Comparison of ENCODE assay signal across 15 cellular contexts in genomic region chr1:64881281-64881680, GRCh38.
DNase-seq lines count a peak whose midpoint lies in the region; ATAC-seq and TF ChIP-seq lines count a peak whose summit lies in the region.
"Had no signal": no experiment of that assay in that cellular context is flagged by ENCODE, and none has a peak within 500 bp of the region (broad histone marks: within the 10 kb centered on the region; RNA-seq: fewer than 3 reads in every experiment).

No MANE protein-coding gene starts in this region.

- H3K9me3 Mint-ChIP-seq in CD4-positive, alpha-beta T cell, result no peaks in the 10 kb centered on the region
- H3K9me3 Mint-ChIP-seq in activated T-helper 17 cell treated with anti-CD3 and anti-CD28 coated beads, Interleukin-2, amount 50 U/mL, for 72 hours, result no peaks in the 10 kb centered on the region

- no peak overlapping the region for H3K23ac ChIP-seq in mesenchymal stem cell (ENCODE audit: low read length in 2 of 2)

- intact Hi-C loops in CD4-positive, alpha-beta T cell (cut with DNase I, micrococcal nuclease), result no loop called here
- intact Hi-C loops in transverse colon (cut with DNase I; ENCODE audit: low total_unique reads), result no loop called here

- peak overlapping the region; percentile 49 for H3K9ac ChIP-seq in mesenchymal stem cell (ENCODE audit: low read length)

- H3K27me3 ChIP-seq in CD4-positive, alpha-beta T cell (ENCODE audit: control insufficient read depth, insufficient read depth, low read length), result no peaks in the 10 kb centered on the region
- no peaks in the 10 kb centered on the region for H3K27me3 ChIP-seq in mesenchymal stem cell (ENCODE audit: control insufficient read depth in 1 of 2, insufficient read depth in 1 of 2, low read length in 2 of 2)
- no peaks in the 10 kb centered on the region for H3K27me3 ChIP-seq in MG63
- H3K27me3 ChIP-seq in transverse colon, result no peaks in the 10 kb centered on the region
- H3K27me3 ChIP-seq: body of pancreas, stomach had no signal

- CTCF ChIA-PET in CD4-positive, alpha-beta T cell (lab: Charles Lee), result interaction anchor here (1.1 to 1.2 kb wide), 2 partner anchors 11 to 23 kb away, joined by 3 to 4 read pairs; no protein-coding TSS in a partner anchor

- H3K14ac ChIP-seq in mesenchymal stem cell (ENCODE audit: low read length in 2 of 2), result no peak overlapping the region

- TF ChIP-seq POLR2A in transverse colon (IDR thresholded peaks at IDR 0.05), result no peak

- H3K4me3 Mint-ChIP-seq in CD4-positive, alpha-beta T cell, result peak overlapping the region; percentile 5
- no peak overlapping the region for H3K4me3 Mint-ChIP-seq in activated T-helper 17 cell treated with anti-CD3 and anti-CD28 coated beads, Interleukin-2, amount 50 U/mL, for 72 hours

- H2BK120ac ChIP-seq in mesenchymal stem cell (ENCODE audit: low read depth, low read length), result no peak overlapping the region

- H3K79me1 ChIP-seq in mesenchymal stem cell (replicated peaks; ENCODE audit: low read length, poor library complexity, severe bottlenecking), result peaks cover 21% of the 10 kb centered on the region

- TF ChIP-seq EP300 in transverse colon (IDR thresholded peaks at IDR 0.05; ENCODE audit: low read depth), result no peak

- H2BK5ac ChIP-seq in mesenchymal stem cell (ENCODE audit: low read depth, low read length, poor library complexity, severe bottlenecking), result no peak overlapping the region

- peaks cover 82% of the 10 kb centered on the region for H3K4me1 Mint-ChIP-seq in CD4-positive, alpha-beta T cell (ENCODE audit: low read depth)
- peaks cover 46% of the 10 kb centered on the region for H3K4me1 Mint-ChIP-seq in activated T-helper 17 cell treated with anti-CD3 and anti-CD28 coated beads, Interleukin-2, amount 50 U/mL, for 72 hours

- no peak overlapping the region for H3K18ac ChIP-seq in mesenchymal stem cell (ENCODE audit: low read depth in 1 of 2, low read length in 2 of 2)

- H3K4me3 ChIP-seq in mesenchymal stem cell (ENCODE audit: insufficient read depth in 1 of 2, low read depth in 1 of 2, low read length in 2 of 2) (peak overlapping the region in 1 of 2 experiments; percentile 10), MG63 (no peak overlapping the region), transverse colon (no peak overlapping the region)
- H3K4me3 ChIP-seq: body of pancreas, stomach had no signal

- no peaks in the 10 kb centered on the region for H3K4me1 ChIP-seq in mesenchymal stem cell (ENCODE audit: control insufficient read depth, insufficient read depth, low read depth, low read length)
- H3K4me1 ChIP-seq in transverse colon, result peaks cover 0 to 8% (median 3%) of the 10 kb centered on the region in 4 donors
- H3K4me1 ChIP-seq: stomach had no signal

- H3K36me3 ChIP-seq in mesenchymal stem cell (ENCODE audit: control insufficient read depth in 1 of 2, insufficient read depth in 2 of 2, low read depth in 1 of 2, low read length in 2 of 2) (peaks cover 13 to 49% of the 10 kb centered on the region in 2 experiments), MG63 (peaks cover 10% of the 10 kb centered on the region), transverse colon (peaks cover 0 to 18% (median 6%) of the 10 kb centered on the region in 4 donors)

- POLR2A ChIA-PET in CD4-positive, alpha-beta T cell (lab: Charles Lee), result interaction anchor here (2.2 kb wide), 1 partner anchor 85 kb away, joined by 7 read pairs; the partner anchor contains the start of gene JAK1

- H2AK5ac ChIP-seq in mesenchymal stem cell (ENCODE audit: low read length, severe bottlenecking), result no peak overlapping the region

- in situ Hi-C loops in transverse colon (cut with MboI; ENCODE audit: low pct_ligation_motif_present in 1 of 4, low pct_unique_long_range_greater_than_20kb in 1 of 4, low sequenced_read_pairs in 3 of 4), result no loop called here
- in situ Hi-C loops in KBM-7 (cut with MboI; ENCODE audit: low pct_unique_long_range_greater_than_20kb, low sequenced_read_pairs), result no loop called here

- H3K9me3 ChIP-seq in CD4-positive, alpha-beta T cell (ENCODE audit: control insufficient read depth, low read length), result no peaks in the 10 kb centered on the region
- H3K9me3 ChIP-seq in mesenchymal stem cell (ENCODE audit: control insufficient read depth, low read length) (no peaks in the 10 kb centered on the region), MG63 (no peaks in the 10 kb centered on the region), transverse colon (no peaks in the 10 kb centered on the region)
- H3K9me3 ChIP-seq: body of pancreas, stomach had no signal

- no peaks in the 10 kb centered on the region for H3K27me3 Mint-ChIP-seq in CD4-positive, alpha-beta T cell
- no peaks in the 10 kb centered on the region for H3K27me3 Mint-ChIP-seq in activated T-helper 17 cell treated with anti-CD3 and anti-CD28 coated beads, Interleukin-2, amount 50 U/mL, for 72 hours
- H3K27me3 Mint-ChIP-seq: progenitor cell of endocrine pancreas had no signal

- no peak overlapping the region for H3K4ac ChIP-seq in mesenchymal stem cell (ENCODE audit: low read depth in 1 of 2, low read length in 2 of 2)

- TF ChIP-seq CTCF in CD4-positive, alpha-beta T cell (IDR thresholded peaks at IDR 0.05), result no peak
- TF ChIP-seq CTCF in transverse colon (IDR thresholded peaks at IDR 0.05), result no peak

- no peak overlapping the region for H3K4me2 ChIP-seq in mesenchymal stem cell (ENCODE audit: low read length, poor library complexity, severe bottlenecking)

- no peak overlapping the region for H2BK12ac ChIP-seq in mesenchymal stem cell (ENCODE audit: low read length in 2 of 2)

- peak overlapping the region; percentile 32 for H3K27ac Mint-ChIP-seq in CD4-positive, alpha-beta T cell
- H3K27ac Mint-ChIP-seq in activated T-helper 17 cell treated with anti-CD3 and anti-CD28 coated beads, Interleukin-2, amount 50 U/mL, for 72 hours, result peak overlapping the region; percentile 4
- H3K27ac Mint-ChIP-seq: progenitor cell of endocrine pancreas had no signal

- H4K8ac ChIP-seq in mesenchymal stem cell (ENCODE audit: low read length), result no peak overlapping the region

- H2BK15ac ChIP-seq in mesenchymal stem cell (ENCODE audit: low read depth, poor library complexity, severe bottlenecking), result no peak overlapping the region

- no peak overlapping the region for H4K91ac ChIP-seq in mesenchymal stem cell (ENCODE audit: low read length)

- no peak for ATAC-seq in CD4-positive, alpha-beta T cell (ENCODE audit: poor library complexity)
- ATAC-seq in GM21723 (IDR thresholded peaks at IDR 0.05; ENCODE audit: unreplicated experiment), result peak; percentile 38
- peak; percentile 75 for ATAC-seq in activated T-helper 17 cell treated with anti-CD3 and anti-CD28 coated beads, Interleukin-2, amount 50 U/mL, for 72 hours (replicated peaks)
- ATAC-seq: body of pancreas had no signal

- H2AFZ ChIP-seq in mesenchymal stem cell (ENCODE audit: low read depth, low read length), result no peak overlapping the region

- peaks cover 87% of the 10 kb centered on the region for H3K36me3 Mint-ChIP-seq in CD4-positive, alpha-beta T cell (ENCODE audit: low read depth)
- H3K36me3 Mint-ChIP-seq in activated T-helper 17 cell treated with anti-CD3 and anti-CD28 coated beads, Interleukin-2, amount 50 U/mL, for 72 hours (ENCODE audit: low read depth), result peaks cover 95% of the 10 kb centered on the region

- H3K27ac ChIP-seq in CD4-positive, alpha-beta T cell (ENCODE audit: low read depth, low read length), result no peak overlapping the region
- H3K27ac ChIP-seq in mesenchymal stem cell (ENCODE audit: low read length, poor library complexity, severe bottlenecking) (no peak overlapping the region), transverse colon (no peak overlapping the region)
- H3K27ac ChIP-seq: stomach had no signal

- DNase-seq in CD4-positive, alpha-beta T cell, result no peak
- DNase-seq in mesenchymal stem cell (no peak), MG63 (no peak), SW 1271 (lab: John Stamatoyannopoulos, UW) (no peak), transverse colon (no peak), KBM-7 (no peak)
- DNase-seq: activated T-cell treated with anti-CD3 and anti-CD28 coated beads, Interleukin-2, amount 50 U/mL, for 1 hour; body of pancreas; NCI-H446; SHP77; stimulated activated CD4-positive, alpha-beta T cell treated with anti-CD3 and anti-CD28 coated beads, Interleukin-4, amount 100 ng/mL, for 1 hour; stomach had no signal

- 93% methylated on average over 1 of the region's 1 CpG for WGBS in mesenchymal stem cell
- WGBS in transverse colon (ENCODE audit: low coverage in 1 of 2), 2 donors, result 92% methylated on average over 1 of the region's 1 CpG; no CpG with 5 or more reads in 1 of the 2 donors
